Comparison of ENCODE assay signal across 11 cellular contexts in genomic region chr9:41174994-41175393, GRCh38. TPM values are rescaled to one million over a fixed set of nuclear protein-coding genes. Genes with fewer than 3 reads are reported as not detected.
"Had no signal": no experiment of that assay in that cellular context is flagged by ENCODE, and none has a peak within 500 bp of the region (broad histone marks: within the 10 kb centered on the region; RNA-seq: fewer than 3 reads in every experiment).

No MANE protein-coding gene starts in this region.

RNA-seq across cellular contexts. Expression of gene FOXD4L6, which starts 46.5 kb away (rescaled TPM):
- total RNA-seq: activated B cell treated with CpG ODN at 0.5 μM for 24 hours; activated CD4-positive, alpha-beta memory T cell treated with anti-CD3 and anti-CD28 coated beads for 36 hours; activated CD8-positive, alpha-beta memory T cell treated with anti-CD3 and anti-CD28 coated beads for 36 hours; activated CD8-positive, alpha-beta memory T cell treated with anti-CD3 and anti-CD28 coated beads, Interleukin-2, amount 10 ng/mL, durations not matched to agents 7 days and 5 days; activated CD8-positive, alpha-beta T cell treated with anti-CD3 and anti-CD28 coated beads, Interleukin-2, amount 10 ng/mL, durations not matched to agents 7 days and 5 days; activated naive CD4-positive, alpha-beta T cell treated with anti-CD3 and anti-CD28 coated beads for 36 hours; activated naive CD8-positive, alpha-beta T cell treated with anti-CD3 and anti-CD28 coated beads for 36 hours; activated T-helper 2 cell treated with anti-CD3 and anti-CD28 coated beads, Interferon-gamma antibody, Interleukin-2, Interleukin-4, amounts not matched to agents 10 μg/mL and 5 μg/mL and 100 μg/mL, durations not matched to agents 14 hours and 24 hours and 36 hours; aorta; chondrocyte; T-helper 17 cell had no signal
- polyA plus RNA-seq: aorta had no signal
